ENCODE assay signal across 20 cellular contexts in the genomic region with DNA sequence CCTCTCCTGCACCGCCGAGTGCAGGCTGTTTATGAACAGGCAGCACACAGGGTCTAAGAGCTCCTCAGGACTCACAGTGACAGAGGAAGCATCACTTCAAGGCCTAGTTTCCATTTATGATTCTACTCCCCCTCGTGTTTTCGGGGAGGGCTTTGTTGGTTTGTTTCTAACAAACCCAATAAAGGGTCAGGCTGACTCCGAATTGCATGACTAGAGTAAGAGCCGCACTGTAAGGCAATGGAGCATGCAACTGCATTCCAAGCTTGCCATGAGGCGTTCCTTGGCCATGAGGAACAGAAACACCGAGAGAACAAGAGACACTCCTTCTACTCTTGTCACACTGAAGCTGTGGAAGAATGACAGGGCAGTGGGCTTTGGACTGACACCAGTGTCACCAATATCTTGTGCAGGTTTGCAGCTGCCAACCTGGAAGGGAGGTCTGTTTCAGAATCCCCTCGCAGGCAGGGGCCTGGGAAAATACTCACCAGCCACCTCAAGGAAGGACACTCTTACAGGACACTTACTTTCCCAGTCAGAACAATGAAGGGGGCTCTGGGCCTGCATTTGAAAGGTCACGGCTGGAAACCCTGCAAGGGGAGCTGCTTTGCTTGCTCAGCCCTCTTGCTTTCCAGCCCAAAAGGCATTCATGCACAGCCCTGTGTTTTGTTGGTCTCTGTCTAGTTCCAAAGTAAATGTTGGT.
"Had no signal": no experiment of that assay in that cellular context is flagged by ENCODE, and none has a peak within 500 bp of the region (broad histone marks: within the 10 kb centered on the region; RNA-seq: fewer than 3 reads in every experiment).

No MANE protein-coding gene starts in this region.

- H3K4me2 ChIP-seq: hepatocyte had no signal

- H3K9me3 Mint-ChIP-seq: activated CD4-positive, alpha-beta T cell treated with anti-CD3 and anti-CD28 coated beads, Interleukin-2, amount 10 ng/mL, durations not matched to agents 24 days and 14 days; central memory CD8-positive, alpha-beta T cell had no signal

- H2AFZ ChIP-seq: hepatocyte had no signal

- H3K4me3 ChIP-seq: adrenal gland, ascending aorta, hepatocyte, lung, tibial artery had no signal

- H3K27ac ChIP-seq: adrenal gland, ascending aorta, hepatocyte, tibial artery had no signal

- H3K36me3 Mint-ChIP-seq: naive B cell had no signal

- H3K27me3 Mint-ChIP-seq: activated CD4-positive, alpha-beta memory T cell treated with anti-CD3 and anti-CD28 coated beads, Interleukin-2, amount 10 ng/mL, durations not matched to agents 7 days and 5 days; activated CD4-positive, alpha-beta T cell treated with anti-CD3 and anti-CD28 coated beads, Interleukin-2, amount 10 ng/mL, durations not matched to agents 24 days and 14 days; activated naive CD8-positive, alpha-beta T cell; central memory CD8-positive, alpha-beta T cell; naive B cell; progenitor cell of endocrine pancreas had no signal

- H3K27ac Mint-ChIP-seq: activated CD4-positive, alpha-beta memory T cell treated with anti-CD3 and anti-CD28 coated beads, Interleukin-2, amount 10 ng/mL, durations not matched to agents 7 days and 5 days; activated CD4-positive, alpha-beta T cell treated with anti-CD3 and anti-CD28 coated beads, Interleukin-2, amount 10 ng/mL, durations not matched to agents 24 days and 14 days; activated naive CD8-positive, alpha-beta T cell; naive B cell; progenitor cell of endocrine pancreas had no signal

- H3K27me3 ChIP-seq: adrenal gland, ascending aorta, hepatocyte, tibial artery had no signal

- H3K4me1 Mint-ChIP-seq: activated CD4-positive, alpha-beta memory T cell treated with anti-CD3 and anti-CD28 coated beads, Interleukin-2, amount 10 ng/mL, durations not matched to agents 7 days and 5 days; activated CD4-positive, alpha-beta T cell treated with anti-CD3 and anti-CD28 coated beads, Interleukin-2, amount 10 ng/mL, durations not matched to agents 24 days and 14 days; central memory CD8-positive, alpha-beta T cell; naive B cell had no signal

- H3K36me3 ChIP-seq: adrenal gland, ascending aorta, tibial artery had no signal

- ATAC-seq: esophagus mucosa, left colon had no signal

- DNase-seq: activated CD4-positive, alpha-beta memory T cell treated with anti-CD3 and anti-CD28 coated beads, Interleukin-2, amount 10 ng/mL, durations not matched to agents 7 days and 5 days; activated CD4-positive, alpha-beta T cell treated with anti-CD3 and anti-CD28 coated beads, Interleukin-2, amount 10 ng/mL, durations not matched to agents 24 days and 14 days; activated CD4-positive, CD25-positive, alpha-beta regulatory T cell; activated T-cell treated with anti-CD3 and anti-CD28 coated beads for 4 hours; effector memory CD4-positive, alpha-beta T cell; glutamatergic neuron; left colon; naive B cell; stimulated activated CD4-positive, alpha-beta T cell treated with anti-CD3 and anti-CD28 coated beads, Interleukin-4, amount 100 ng/mL, for 24 hours; stimulated activated naive CD4-positive, alpha-beta T cell treated with Interleukin-2 at 50 U/mL for 16 hours had no signal

- H3K9me3 ChIP-seq: adrenal gland, ascending aorta, tibial artery had no signal

- H3K79me2 ChIP-seq: hepatocyte had no signal

- H3K4me3 Mint-ChIP-seq: activated CD4-positive, alpha-beta memory T cell treated with anti-CD3 and anti-CD28 coated beads, Interleukin-2, amount 10 ng/mL, durations not matched to agents 7 days and 5 days; activated CD4-positive, alpha-beta T cell treated with anti-CD3 and anti-CD28 coated beads, Interleukin-2, amount 10 ng/mL, durations not matched to agents 24 days and 14 days; activated naive CD8-positive, alpha-beta T cell; central memory CD8-positive, alpha-beta T cell; naive B cell; neural crest cell had no signal
